In genomic region chr9:133209327-133210201, GRCh38 we compare ENCODE assay signal across 22 cellular contexts. TPM values are rescaled to one million over a fixed set of nuclear protein-coding genes. Genes with fewer than 3 reads are reported as not detected.
"Had no signal": no experiment of that assay in that cellular context is flagged by ENCODE, and none has a peak within 500 bp of the region (broad histone marks: within the 10 kb centered on the region; RNA-seq: fewer than 3 reads in every experiment).

No MANE protein-coding gene starts in this region.

RNA-seq across cellular contexts. Expression of gene OBP2B, which starts 0.5 kb away (rescaled TPM):
- total RNA-seq: cardiac muscle cell, dermis blood vessel endothelial cell, endothelial cell of umbilical vein, epithelial cell of proximal tubule, esophagus muscularis mucosa, fibroblast of lung, foreskin keratinocyte, gastroesophageal sphincter, heart left ventricle, hepatocyte, kidney epithelial cell, left cardiac atrium, left lung, mononuclear cell, natural killer cell, pulmonary artery endothelial cell, smooth muscle cell, thoracic aorta, tibial nerve, urinary bladder had no signal
- polyA plus RNA-seq: endothelial cell of umbilical vein, fibroblast of lung, foreskin keratinocyte, hepatocyte, neural cell, ovary, smooth muscle cell, urinary bladder had no signal

RNA-seq across cellular contexts. Expression of gene GBGT1, which starts 45.9 kb away (rescaled TPM):
- polyA plus RNA-seq: neural cell had no signal
